In genomic region chr9:86282077-86282978, GRCh38 we compare ENCODE assay signal across 1 cellular context.
TF ChIP-seq lines count a peak whose summit lies in the region.

Gene ISCA1, minus strand, starts transcription at chr9:86282538. Its CDS starts 80 bp downstream, at chr9:86282458.

TF ChIP-seq in GM12878, 131 proteins besides CTCF, POLR2A, EP300 and RAD21 (continued from another document and continues in another):
- TF ChIP-seq BCL11A (IDR thresholded peaks at IDR 0.05; ENCODE audit: low read depth, low read length) (no peak), ATF2 (IDR thresholded peaks at IDR 0.05; ENCODE audit: low read length) (no peak), NKRF (conservative IDR thresholded peaks at IDR 0.05) (peak; percentile 81), SP1 (IDR thresholded peaks at IDR 0.05; ENCODE audit: low read depth, low read length) (no peak), SMAD5 (IDR thresholded peaks at IDR 0.05; ENCODE audit: low read depth) (no peak), RFX5 (IDR thresholded peaks at IDR 0.05; ENCODE audit: low read depth, low read length) (no peak), MAX (IDR thresholded peaks at IDR 0.05; ENCODE audit: low read depth, low read length) (peak; percentile 33), KLF5 (IDR thresholded peaks at IDR 0.05; ENCODE audit: partially characterized antibody) (no peak), USF1 (IDR thresholded peaks at IDR 0.05; ENCODE audit: borderline replicate concordance, extremely low read length, insufficient read depth, low read depth, low read length) (peak; percentile 40), KDM1A (IDR thresholded peaks at IDR 0.05; ENCODE audit: borderline replicate concordance) (no peak), CBX5 (IDR thresholded peaks at IDR 0.05; ENCODE audit: low read depth) (no peak), NR2C1 (IDR thresholded peaks at IDR 0.05) (peak; percentile 0), E2F8 (IDR thresholded peaks at IDR 0.05; ENCODE audit: low read depth, partially characterized antibody) (no peak), MEF2A (IDR thresholded peaks at IDR 0.05; ENCODE audit: insufficient read depth, low read depth, low read length) (no peak), HDAC2 (IDR thresholded peaks at IDR 0.05) (no peak), NFYA (IDR thresholded peaks at IDR 0.05; ENCODE audit: borderline replicate concordance, low read depth, low read length) (no peak), SPI1 (IDR thresholded peaks at IDR 0.05; ENCODE audit: borderline replicate concordance, insufficient read depth, low read depth, low read length) (no peak), FOXM1 (IDR thresholded peaks at IDR 0.05; ENCODE audit: low read depth, low read length) (no peak), KAT2A (conservative IDR thresholded peaks at IDR 0.05; ENCODE audit: control insufficient read depth, low read depth, low read length) (no peak), RB1 (IDR thresholded peaks at IDR 0.05; ENCODE audit: borderline replicate concordance) (no peak), NR2C2 (IDR thresholded peaks at IDR 0.05; ENCODE audit: borderline replicate concordance, control insufficient read depth, insufficient read length, low read depth) (no peak), MXI1 (IDR thresholded peaks at IDR 0.05; ENCODE audit: low read depth, low read length) (no peak; the same call in none of the 2 replicates), LARP7 (IDR thresholded peaks at IDR 0.05) (peak; percentile 97), ZZZ3 (IDR thresholded peaks at IDR 0.05; ENCODE audit: control insufficient read depth, insufficient read length, low read depth) (no peak), BCLAF1 (IDR thresholded peaks at IDR 0.05) (no peak), MEF2B (IDR thresholded peaks at IDR 0.05; ENCODE audit: partially characterized antibody, poor library complexity, severe bottlenecking) (no peak), PKNOX1 (IDR thresholded peaks at IDR 0.05) (peak; percentile 94), IKZF2 (IDR thresholded peaks at IDR 0.05) (no peak), MYB (IDR thresholded peaks at IDR 0.05; ENCODE audit: borderline replicate concordance, low read depth, low read length) (no peak), ZBTB11 (CRISPR knock-in tag; IDR thresholded peaks at IDR 0.05) (no peak), ELK1 (IDR thresholded peaks at IDR 0.05; ENCODE audit: low read depth, low read length) (no peak), JUNB (IDR thresholded peaks at IDR 0.05) (no peak), WRNIP1 (IDR thresholded peaks at IDR 0.05; ENCODE audit: borderline replicate concordance, low read depth, low read length) (no peak), GATAD2B (conservative IDR thresholded peaks at IDR 0.05; ENCODE audit: low read depth) (peak; percentile 64; the same call in 1 of the 2 replicates), TCF3 (IDR thresholded peaks at IDR 0.05; ENCODE audit: borderline replicate concordance, insufficient read depth, low read depth, low read length) (no peak; the same call in 1 of the 2 replicates), ATF7 (IDR thresholded peaks at IDR 0.05; ENCODE audit: low read depth) (peak; percentile 62), SREBF2 (IDR thresholded peaks at IDR 0.05; ENCODE audit: low read length) (no peak), HDAC6 (IDR thresholded peaks at IDR 0.05; ENCODE audit: unreplicated experiment) (no peak), ZBTB4 (CRISPR knock-in tag; IDR thresholded peaks at IDR 0.05) (no peak), ETV6 (conservative IDR thresholded peaks at IDR 0.05 in 1 of 2, IDR thresholded peaks at IDR 0.05 in 1 of 2; ENCODE audit: borderline replicate concordance in 1 of 2, low read depth in 1 of 2) (no peak)
